ENCODE assay signal across 8 cellular contexts in genomic region chrX:69163936-69164741, GRCh38. TPM values are rescaled to one million over a fixed set of nuclear protein-coding genes. Genes with fewer than 3 reads are reported as not detected.
DNase-seq lines count a peak whose midpoint lies in the region; ATAC-seq and TF ChIP-seq lines count a peak whose summit lies in the region.

No MANE protein-coding gene starts in this region.

- no peaks in the 10 kb centered on the region for H3K27me3 Mint-ChIP-seq in Caco-2 (ENCODE audit: insufficient read depth, unreplicated experiment)
- peaks cover 2% of the 10 kb centered on the region for H3K27me3 Mint-ChIP-seq in GM23338 (ENCODE audit: insufficient read depth, low read depth, poor library complexity)

- H3K4me1 ChIP-seq in Caco-2 (no peaks in the 10 kb centered on the region), GM23338 (ENCODE audit: insufficient read depth) (no peaks in the 10 kb centered on the region), OCI-LY7 (ENCODE audit: insufficient read depth, low read length, poor library complexity, severe bottlenecking) (peaks cover 11% of the 10 kb centered on the region), foreskin keratinocyte (peaks cover 1% of the 10 kb centered on the region), tibial artery (peaks cover 0 to 4% (median 0%) of the 10 kb centered on the region in 4 donors)

- no peaks in the 10 kb centered on the region for H3K27me3 ChIP-seq in Caco-2 (replicated peaks; ENCODE audit: control insufficient read depth, insufficient read depth, low read length)
- no peaks in the 10 kb centered on the region for H3K27me3 ChIP-seq in GM23338 (ENCODE audit: insufficient read depth)
- H3K27me3 ChIP-seq in foreskin keratinocyte: no peaks in the 10 kb centered on the region
- no peaks in the 10 kb centered on the region for H3K27me3 ChIP-seq in tibial artery

- H2AFZ ChIP-seq in GM23338: no peak overlapping the region
- peak overlapping the region; percentile 99; the same call in 1 of the 2 replicates for H2AFZ ChIP-seq in OCI-LY7 (ENCODE audit: low read length)

- H3K27ac ChIP-seq in GM23338 (ENCODE audit: low read depth) (no peak overlapping the region), OCI-LY7 (ENCODE audit: low read depth, low read length, poor library complexity, severe bottlenecking) (no peak overlapping the region), foreskin keratinocyte (no peak overlapping the region), tibial artery (peak overlapping the region; percentile 84 to 89)

- H3K36me3 ChIP-seq in Caco-2 (ENCODE audit: control insufficient read depth, insufficient read depth, low read length): no peaks in the 10 kb centered on the region
- no peaks in the 10 kb centered on the region for H3K36me3 ChIP-seq in GM23338 (ENCODE audit: insufficient read depth)
- peaks cover 6% of the 10 kb centered on the region; the same call in 1 of the 2 replicates for H3K36me3 ChIP-seq in OCI-LY7 (ENCODE audit: insufficient read depth, low read length)
- peaks cover 0 to 15% (median 0%) of the 10 kb centered on the region in 3 donors for H3K36me3 ChIP-seq in tibial artery

- H3K4me2 ChIP-seq in GM23338 (peak overlapping the region; percentile 80), OCI-LY7 (ENCODE audit: low read length) (peak overlapping the region; percentile 69)

- H3K4me3 ChIP-seq in Caco-2 (ENCODE audit: low read depth, low read length) (peak overlapping the region; percentile 47), GM23338 (peak overlapping the region; percentile 69), OCI-LY7 (ENCODE audit: low read depth, low read length, poor library complexity, severe bottlenecking) (peak overlapping the region; percentile 80), tibial artery (peak overlapping the region; percentile 82 to 84)

- no peak for DNase-seq in Caco-2
- DNase-seq in GM23338 (ENCODE audit: low spot score): peak; percentile 55
- DNase-seq in OCI-LY7 (ENCODE audit: low spot score): peak; percentile 41
- DNase-seq in activated T-helper 1 cell treated with anti-CD3 and anti-CD28 coated beads, Interleukin-2, amount 50 U/mL, for 16 hours (ENCODE audit: low read depth in 1 of 2, low spot score in 1 of 2): peak; percentile 7 to 26
- DNase-seq in foreskin keratinocyte: no peak
- no peak for DNase-seq in omental fat pad (ENCODE audit: low spot score)
- no peak for DNase-seq in tibial artery
- DNase-seq in NCI-H774 (lab: John Stamatoyannopoulos, UW): no peak

- H3K9me2 ChIP-seq in GM23338 (ENCODE audit: insufficient read depth): no peaks in the 10 kb centered on the region
- no peaks in the 10 kb centered on the region for H3K9me2 ChIP-seq in OCI-LY7 (ENCODE audit: insufficient read depth, low read length)

- H3K9me3 ChIP-seq in Caco-2: no peaks in the 10 kb centered on the region
- no peaks in the 10 kb centered on the region for H3K9me3 ChIP-seq in OCI-LY7 (ENCODE audit: low read length)
- peaks cover 0 to 6% (median 0%) of the 10 kb centered on the region in 3 donors for H3K9me3 ChIP-seq in tibial artery

- H3F3A ChIP-seq in GM23338 (replicated peaks; ENCODE audit: low read depth): no peaks in the 10 kb centered on the region

- no TSS peak for BruUV-seq in Caco-2 (replicated peaks; lab: Mats Ljungman, UMichigan)
- BruUV-seq in OCI-LY7 (replicated peaks; lab: Mats Ljungman, UMichigan): no TSS peak

- POLR2A ChIA-PET in Caco-2 (lab: Charles Lee) (no interaction called here), OCI-LY7 (lab: Charles Lee) (interaction anchor here (0.7 kb wide), 1 partner anchor 158 kb away, joined by 3 read pairs; no protein-coding TSS in a partner anchor)

- peaks cover 10% of the 10 kb centered on the region for H3K4me1 Mint-ChIP-seq in Caco-2 (ENCODE audit: low read depth, unreplicated experiment)
- H3K4me1 Mint-ChIP-seq in GM23338: peaks cover 25% of the 10 kb centered on the region

- peak; percentile 91 for ATAC-seq in GM23338
- ATAC-seq in foreskin keratinocyte: peak; percentile 69
- ATAC-seq in omental fat pad (ENCODE audit: low FRiP score): peak; percentile 38

- CTCF ChIA-PET in Caco-2 (lab: Charles Lee) (no interaction called here), OCI-LY7 (lab: Charles Lee; ENCODE audit: unreplicated experiment) (no interaction called here)

- intact Hi-C loops in Caco-2 (cut with micrococcal nuclease; ENCODE audit: unreplicated experiment): no loop called here
- intact Hi-C loops in OCI-LY7 (cut with micrococcal nuclease; ENCODE audit: unreplicated experiment): no loop called here
- intact Hi-C loops in tibial artery (cut with DNase I; ENCODE audit: low total_unique reads): loop anchor here (2.0 kb wide), 1 partner anchor 335 kb away; the partner anchor contains the start of gene EFNB1

- H3K27ac Mint-ChIP-seq in Caco-2 (ENCODE audit: unreplicated experiment) (no peak overlapping the region), GM23338 (no peak overlapping the region)

- TF ChIP-seq CTCF in Caco-2 (IDR thresholded peaks at IDR 0.05; ENCODE audit: insufficient read depth in 1 of 2, low read depth in 1 of 2, low read length in 1 of 2, severe bottlenecking in 1 of 2, unreplicated experiment in 1 of 2) (no peak), GM23338 (conservative IDR thresholded peaks at IDR 0.05; ENCODE audit: low read depth in 2 of 2) (no peak), OCI-LY7 (conservative IDR thresholded peaks at IDR 0.05; ENCODE audit: low read length) (no peak), foreskin keratinocyte (conservative IDR thresholded peaks at IDR 0.05) (no peak), omental fat pad (IDR thresholded peaks at IDR 0.05) (no peak), tibial artery (IDR thresholded peaks at IDR 0.05) (no peak)

- H3K9me3 Mint-ChIP-seq in Caco-2 (ENCODE audit: unreplicated experiment) (no peaks in the 10 kb centered on the region), GM23338 (peaks cover 2% of the 10 kb centered on the region; the same call in 1 of the 3 replicates)

- no peaks in the 10 kb centered on the region for H4K20me1 ChIP-seq in GM23338 (replicated peaks; ENCODE audit: insufficient read depth)
- no peaks in the 10 kb centered on the region for H4K20me1 ChIP-seq in OCI-LY7 (ENCODE audit: insufficient read depth, low read length)

- H3K36me3 Mint-ChIP-seq in Caco-2 (ENCODE audit: insufficient read depth, unreplicated experiment) (peaks cover 5% of the 10 kb centered on the region), GM23338 (ENCODE audit: low read depth) (peaks cover 32% of the 10 kb centered on the region)

- H3K4me3 Mint-ChIP-seq in Caco-2 (ENCODE audit: unreplicated experiment) (peak overlapping the region; percentile 71), GM23338 (peak overlapping the region; percentile 79)

- H3K79me2 ChIP-seq in GM23338 (replicated peaks; ENCODE audit: insufficient read depth) (peaks cover 9% of the 10 kb centered on the region), OCI-LY7 (ENCODE audit: insufficient read depth, low read depth, low read length) (no peaks in the 10 kb centered on the region)

TF ChIP-seq in GM23338, 12 proteins besides CTCF, POLR2A, EP300 and RAD21:
- no peak for TF ChIP-seq EZH2phosphoT487 (IDR thresholded peaks at IDR 0.05; ENCODE audit: unreplicated experiment)
- no peak for TF ChIP-seq CREB1 (CRISPR knock-in tag; IDR thresholded peaks at IDR 0.05; ENCODE audit: low read depth)
- TF ChIP-seq EZH2 (IDR thresholded peaks at IDR 0.05; ENCODE audit: low read depth, unreplicated experiment): no peak
- no peak for TF ChIP-seq POLR2AphosphoS5 (IDR thresholded peaks at IDR 0.05; ENCODE audit: low read depth)
- no peak for TF ChIP-seq NANOG (IDR thresholded peaks at IDR 0.05; ENCODE audit: borderline replicate concordance)
- TF ChIP-seq ZNF114 (CRISPR knock-in tag; IDR thresholded peaks at IDR 0.05): no peak
- TF ChIP-seq, protein P1, sequence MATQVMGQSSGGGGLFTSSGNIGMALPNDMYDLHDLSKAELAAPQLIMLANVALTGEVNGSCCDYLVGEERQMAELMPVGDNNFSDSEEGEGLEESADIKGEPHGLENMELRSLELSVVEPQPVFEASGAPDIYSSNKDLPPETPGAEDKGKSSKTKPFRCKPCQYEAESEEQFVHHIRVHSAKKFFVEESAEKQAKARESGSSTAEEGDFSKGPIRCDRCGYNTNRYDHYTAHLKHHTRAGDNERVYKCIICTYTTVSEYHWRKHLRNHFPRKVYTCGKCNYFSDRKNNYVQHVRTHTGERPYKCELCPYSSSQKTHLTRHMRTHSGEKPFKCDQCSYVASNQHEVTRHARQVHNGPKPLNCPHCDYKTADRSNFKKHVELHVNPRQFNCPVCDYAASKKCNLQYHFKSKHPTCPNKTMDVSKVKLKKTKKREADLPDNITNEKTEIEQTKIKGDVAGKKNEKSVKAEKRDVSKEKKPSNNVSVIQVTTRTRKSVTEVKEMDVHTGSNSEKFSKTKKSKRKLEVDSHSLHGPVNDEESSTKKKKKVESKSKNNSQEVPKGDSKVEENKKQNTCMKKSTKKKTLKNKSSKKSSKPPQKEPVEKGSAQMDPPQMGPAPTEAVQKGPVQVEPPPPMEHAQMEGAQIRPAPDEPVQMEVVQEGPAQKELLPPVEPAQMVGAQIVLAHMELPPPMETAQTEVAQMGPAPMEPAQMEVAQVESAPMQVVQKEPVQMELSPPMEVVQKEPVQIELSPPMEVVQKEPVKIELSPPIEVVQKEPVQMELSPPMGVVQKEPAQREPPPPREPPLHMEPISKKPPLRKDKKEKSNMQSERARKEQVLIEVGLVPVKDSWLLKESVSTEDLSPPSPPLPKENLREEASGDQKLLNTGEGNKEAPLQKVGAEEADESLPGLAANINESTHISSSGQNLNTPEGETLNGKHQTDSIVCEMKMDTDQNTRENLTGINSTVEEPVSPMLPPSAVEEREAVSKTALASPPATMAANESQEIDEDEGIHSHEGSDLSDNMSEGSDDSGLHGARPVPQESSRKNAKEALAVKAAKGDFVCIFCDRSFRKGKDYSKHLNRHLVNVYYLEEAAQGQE (IDR thresholded peaks at IDR 0.05; ENCODE audit: unreplicated experiment): no peak
- no peak for TF ChIP-seq STAT1 (IDR thresholded peaks at IDR 0.05; ENCODE audit: unreplicated experiment)

RNA-seq across cellular contexts. Expression of gene PJA1, which starts 1.1 kb away (rescaled TPM):
- total RNA-seq in Caco-2 (2022) (10.7 and 13.4 TPM in 2 replicates), OCI-LY7 (2022) (18.4 and 20.8 TPM in 2 replicates), foreskin keratinocyte (31.0 and 34.9 TPM in 2 replicates), omental fat pad (10 to 100 TPM; 19.4 to 60.2 (median 31.3) TPM)
- 30.9 and 31.3 TPM in 2 replicates for total RNA-seq in GM23338 (2014; rRNA removed; shearing (Covaris generic))
- polyA plus RNA-seq in GM23338 (2016; fragmentation: Nextera tagmentation; extraction: Ambion mirVana) (20.7 and 25.2 TPM in 2 replicates), foreskin keratinocyte (21.5 and 24.1 TPM in 2 replicates)
- 20.2 and 23.6 TPM in 2 replicates for total RNA-seq in OCI-LY7 (2014; rRNA removed; shearing (Covaris generic))

Comparison
In these comparisons a context has a peak if more than half of its experiments do, and no peak if none do; other contexts are left out.
1. DNase-seq: peak in GM23338 (single experiment), OCI-LY7 (single experiment) and activated T-helper 1 cell treated with anti-CD3 and anti-CD28 coated beads, Interleukin-2, amount 50 U/mL, for 16 hours (2 of 2); none in Caco-2 (0 of 2), foreskin keratinocyte (0 of 2), omental fat pad (single experiment), tibial artery (0 of 2) and NCI-H774 (single experiment).
2. ATAC-seq: peak in every context shown above with its lines; median percentile 91 in GM23338; 69 in foreskin keratinocyte; 38 in omental fat pad.
3. H3K27ac ChIP-seq: peak in tibial artery (2 of 2); none in GM23338 (single experiment), OCI-LY7 (single experiment) and foreskin keratinocyte (single experiment).
4. Peak in every context shown above with its lines, with median percentiles within 50 percentile points of each other: H3K4me3 ChIP-seq.